In genomic region chr5:58069016-58069705, GRCh38 we compare ENCODE assay signal across 22 cellular contexts.
"Had no signal": no experiment of that assay in that cellular context is flagged by ENCODE, and none has a peak within 500 bp of the region (broad histone marks: within the 10 kb centered on the region; RNA-seq: fewer than 3 reads in every experiment).

No MANE protein-coding gene starts in this region.

- H3K36me3 ChIP-seq: esophagus muscularis mucosa, heart left ventricle, pancreas, right atrium auricular region, spleen, upper lobe of left lung had no signal

- H3K27me3 ChIP-seq: esophagus muscularis mucosa, foreskin keratinocyte, heart left ventricle, pancreas, right atrium auricular region, spleen, upper lobe of left lung had no signal

- H3K27ac ChIP-seq: esophagus muscularis mucosa, foreskin keratinocyte, heart left ventricle, pancreas, right atrium auricular region, spleen, upper lobe of left lung had no signal

- H3K4me1 ChIP-seq: foreskin keratinocyte, pancreas had no signal

- DNase-seq: activated CD4-positive, alpha-beta memory T cell treated with anti-CD3 and anti-CD28 coated beads, Interleukin-2, amount 10 ng/mL, durations not matched to agents 7 days and 5 days; activated CD4-positive, alpha-beta T cell treated with anti-CD3 and anti-CD28 coated beads for 1 hour; activated CD4-positive, alpha-beta T cell treated with anti-CD3 and anti-CD28 coated beads, Interleukin-2, amount 10 ng/mL, durations not matched to agents 7 days and 5 days; activated CD8-positive, alpha-beta memory T cell treated with anti-CD3 and anti-CD28 coated beads, Interleukin-2, amount 50 U/mL, for 48 hours; activated naive CD4-positive, alpha-beta T cell; activated T-cell treated with anti-CD3 and anti-CD28 coated beads, Interleukin-2, amount 50 U/mL, for 24 hours; dermis blood vessel endothelial cell; effector CD4-positive, alpha-beta T cell; foreskin keratinocyte; naive thymus-derived CD4-positive, alpha-beta T cell; nucleus accumbens; spleen; stimulated activated naive CD4-positive, alpha-beta T cell; T-helper 2 cell had no signal

- ATAC-seq: activated naive CD4-positive, alpha-beta T cell treated with anti-CD3 and anti-CD28 coated beads, Interleukin-2, amount 50 U/mL, for 72 hours; activated T-helper 17 cell treated with anti-CD3 and anti-CD28 coated beads, Interleukin-2, amount 50 U/mL, for 72 hours; foreskin keratinocyte; heart left ventricle; naive thymus-derived CD4-positive, alpha-beta T cell; WTC11 had no signal

- H3K4me3 ChIP-seq: esophagus muscularis mucosa, heart left ventricle, pancreas, right atrium auricular region, spleen, upper lobe of left lung had no signal

- H3K9me3 ChIP-seq: esophagus muscularis mucosa, pancreas, right atrium auricular region had no signal
